Comparison of ENCODE assay signal across 1 cellular context in genomic region chr15:51348688-51349087, GRCh38.
TF ChIP-seq lines count a peak whose summit lies in the region.

No MANE protein-coding gene starts in this region.

TF ChIP-seq in GM23338, 12 proteins besides CTCF, POLR2A, EP300 and RAD21 (continued from another document):
- TF ChIP-seq, protein P1, sequence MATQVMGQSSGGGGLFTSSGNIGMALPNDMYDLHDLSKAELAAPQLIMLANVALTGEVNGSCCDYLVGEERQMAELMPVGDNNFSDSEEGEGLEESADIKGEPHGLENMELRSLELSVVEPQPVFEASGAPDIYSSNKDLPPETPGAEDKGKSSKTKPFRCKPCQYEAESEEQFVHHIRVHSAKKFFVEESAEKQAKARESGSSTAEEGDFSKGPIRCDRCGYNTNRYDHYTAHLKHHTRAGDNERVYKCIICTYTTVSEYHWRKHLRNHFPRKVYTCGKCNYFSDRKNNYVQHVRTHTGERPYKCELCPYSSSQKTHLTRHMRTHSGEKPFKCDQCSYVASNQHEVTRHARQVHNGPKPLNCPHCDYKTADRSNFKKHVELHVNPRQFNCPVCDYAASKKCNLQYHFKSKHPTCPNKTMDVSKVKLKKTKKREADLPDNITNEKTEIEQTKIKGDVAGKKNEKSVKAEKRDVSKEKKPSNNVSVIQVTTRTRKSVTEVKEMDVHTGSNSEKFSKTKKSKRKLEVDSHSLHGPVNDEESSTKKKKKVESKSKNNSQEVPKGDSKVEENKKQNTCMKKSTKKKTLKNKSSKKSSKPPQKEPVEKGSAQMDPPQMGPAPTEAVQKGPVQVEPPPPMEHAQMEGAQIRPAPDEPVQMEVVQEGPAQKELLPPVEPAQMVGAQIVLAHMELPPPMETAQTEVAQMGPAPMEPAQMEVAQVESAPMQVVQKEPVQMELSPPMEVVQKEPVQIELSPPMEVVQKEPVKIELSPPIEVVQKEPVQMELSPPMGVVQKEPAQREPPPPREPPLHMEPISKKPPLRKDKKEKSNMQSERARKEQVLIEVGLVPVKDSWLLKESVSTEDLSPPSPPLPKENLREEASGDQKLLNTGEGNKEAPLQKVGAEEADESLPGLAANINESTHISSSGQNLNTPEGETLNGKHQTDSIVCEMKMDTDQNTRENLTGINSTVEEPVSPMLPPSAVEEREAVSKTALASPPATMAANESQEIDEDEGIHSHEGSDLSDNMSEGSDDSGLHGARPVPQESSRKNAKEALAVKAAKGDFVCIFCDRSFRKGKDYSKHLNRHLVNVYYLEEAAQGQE (IDR thresholded peaks at IDR 0.05; ENCODE audit: unreplicated experiment): no peak
